1 cellular context compared by ENCODE assay signal in the genomic region with DNA sequence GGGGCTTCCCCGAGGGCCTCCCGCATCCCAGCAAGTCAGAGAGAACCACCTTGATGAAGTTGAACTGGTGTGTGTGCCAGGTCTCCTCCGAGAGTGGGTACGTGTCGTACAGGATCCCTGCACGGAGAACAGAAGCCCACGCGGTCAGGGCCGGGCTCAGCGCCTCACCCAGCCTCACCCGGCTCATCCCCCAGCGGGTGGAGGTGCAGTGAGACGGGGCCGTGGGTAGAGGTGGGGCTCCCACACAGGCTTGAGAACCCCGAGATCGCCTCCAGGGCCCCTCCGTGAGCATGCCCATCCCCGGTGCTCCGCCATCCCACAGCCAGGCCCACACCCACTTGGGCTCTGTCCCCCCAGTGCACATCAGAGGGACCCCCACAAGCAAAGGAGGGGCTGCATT.
TF ChIP-seq lines count a peak whose summit lies in the region.

No MANE protein-coding gene starts in this region.

TF ChIP-seq in HepG2, 621 proteins besides CTCF, POLR2A, EP300 and RAD21:
- TF ChIP-seq RBFOX2 (IDR thresholded peaks at IDR 0.05; ENCODE audit: low read depth, low read length): peak; percentile 67; the same call in 1 of the 2 replicates
- TF ChIP-seq, protein P1, sequence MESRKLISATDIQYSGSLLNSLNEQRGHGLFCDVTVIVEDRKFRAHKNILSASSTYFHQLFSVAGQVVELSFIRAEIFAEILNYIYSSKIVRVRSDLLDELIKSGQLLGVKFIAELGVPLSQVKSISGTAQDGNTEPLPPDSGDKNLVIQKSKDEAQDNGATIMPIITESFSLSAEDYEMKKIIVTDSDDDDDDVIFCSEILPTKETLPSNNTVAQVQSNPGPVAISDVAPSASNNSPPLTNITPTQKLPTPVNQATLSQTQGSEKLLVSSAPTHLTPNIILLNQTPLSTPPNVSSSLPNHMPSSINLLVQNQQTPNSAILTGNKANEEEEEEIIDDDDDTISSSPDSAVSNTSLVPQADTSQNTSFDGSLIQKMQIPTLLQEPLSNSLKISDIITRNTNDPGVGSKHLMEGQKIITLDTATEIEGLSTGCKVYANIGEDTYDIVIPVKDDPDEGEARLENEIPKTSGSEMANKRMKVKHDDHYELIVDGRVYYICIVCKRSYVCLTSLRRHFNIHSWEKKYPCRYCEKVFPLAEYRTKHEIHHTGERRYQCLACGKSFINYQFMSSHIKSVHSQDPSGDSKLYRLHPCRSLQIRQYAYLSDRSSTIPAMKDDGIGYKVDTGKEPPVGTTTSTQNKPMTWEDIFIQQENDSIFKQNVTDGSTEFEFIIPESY (CRISPR knock-in tag; IDR thresholded peaks at IDR 0.05): peak; percentile 28; the same call in 1 of the 2 replicates
- TF ChIP-seq YEATS2 (CRISPR knock-in tag; IDR thresholded peaks at IDR 0.05; ENCODE audit: borderline replicate concordance): no peak
- TF ChIP-seq, protein P2, sequence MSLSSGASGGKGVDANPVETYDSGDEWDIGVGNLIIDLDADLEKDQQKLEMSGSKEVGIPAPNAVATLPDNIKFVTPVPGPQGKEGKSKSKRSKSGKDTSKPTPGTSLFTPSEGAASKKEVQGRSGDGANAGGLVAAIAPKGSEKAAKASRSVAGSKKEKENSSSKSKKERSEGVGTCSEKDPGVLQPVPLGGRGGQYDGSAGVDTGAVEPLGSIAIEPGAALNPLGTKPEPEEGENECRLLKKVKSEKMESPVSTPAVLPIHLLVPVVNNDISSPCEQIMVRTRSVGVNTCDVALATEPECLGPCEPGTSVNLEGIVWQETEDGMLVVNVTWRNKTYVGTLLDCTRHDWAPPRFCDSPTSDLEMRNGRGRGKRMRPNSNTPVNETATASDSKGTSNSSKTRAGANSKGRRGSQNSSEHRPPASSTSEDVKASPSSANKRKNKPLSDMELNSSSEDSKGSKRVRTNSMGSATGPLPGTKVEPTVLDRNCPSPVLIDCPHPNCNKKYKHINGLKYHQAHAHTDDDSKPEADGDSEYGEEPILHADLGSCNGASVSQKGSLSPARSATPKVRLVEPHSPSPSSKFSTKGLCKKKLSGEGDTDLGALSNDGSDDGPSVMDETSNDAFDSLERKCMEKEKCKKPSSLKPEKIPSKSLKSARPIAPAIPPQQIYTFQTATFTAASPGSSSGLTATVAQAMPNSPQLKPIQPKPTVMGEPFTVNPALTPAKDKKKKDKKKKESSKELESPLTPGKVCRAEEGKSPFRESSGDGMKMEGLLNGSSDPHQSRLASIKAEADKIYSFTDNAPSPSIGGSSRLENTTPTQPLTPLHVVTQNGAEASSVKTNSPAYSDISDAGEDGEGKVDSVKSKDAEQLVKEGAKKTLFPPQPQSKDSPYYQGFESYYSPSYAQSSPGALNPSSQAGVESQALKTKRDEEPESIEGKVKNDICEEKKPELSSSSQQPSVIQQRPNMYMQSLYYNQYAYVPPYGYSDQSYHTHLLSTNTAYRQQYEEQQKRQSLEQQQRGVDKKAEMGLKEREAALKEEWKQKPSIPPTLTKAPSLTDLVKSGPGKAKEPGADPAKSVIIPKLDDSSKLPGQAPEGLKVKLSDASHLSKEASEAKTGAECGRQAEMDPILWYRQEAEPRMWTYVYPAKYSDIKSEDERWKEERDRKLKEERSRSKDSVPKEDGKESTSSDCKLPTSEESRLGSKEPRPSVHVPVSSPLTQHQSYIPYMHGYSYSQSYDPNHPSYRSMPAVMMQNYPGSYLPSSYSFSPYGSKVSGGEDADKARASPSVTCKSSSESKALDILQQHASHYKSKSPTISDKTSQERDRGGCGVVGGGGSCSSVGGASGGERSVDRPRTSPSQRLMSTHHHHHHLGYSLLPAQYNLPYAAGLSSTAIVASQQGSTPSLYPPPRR (CRISPR knock-in tag; IDR thresholded peaks at IDR 0.05; ENCODE audit: borderline replicate concordance): no peak
- TF ChIP-seq, protein P3, sequence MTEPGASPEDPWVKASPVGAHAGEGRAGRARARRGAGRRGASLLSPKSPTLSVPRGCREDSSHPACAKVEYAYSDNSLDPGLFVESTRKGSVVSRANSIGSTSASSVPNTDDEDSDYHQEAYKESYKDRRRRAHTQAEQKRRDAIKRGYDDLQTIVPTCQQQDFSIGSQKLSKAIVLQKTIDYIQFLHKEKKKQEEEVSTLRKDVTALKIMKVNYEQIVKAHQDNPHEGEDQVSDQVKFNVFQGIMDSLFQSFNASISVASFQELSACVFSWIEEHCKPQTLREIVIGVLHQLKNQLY (CRISPR knock-in tag; IDR thresholded peaks at IDR 0.05): no peak
- peak; percentile 78 for TF ChIP-seq AGO2 (optimal IDR thresholded peaks at IDR 0.05; ENCODE audit: low read depth, low read length)
